In genomic region chr12:124713041-124713435, GRCh38 we compare ENCODE assay signal across 9 cellular contexts.
DNase-seq lines count a peak whose midpoint lies in the region; ATAC-seq, FAIRE-seq and TF ChIP-seq lines count a peak whose summit lies in the region.
"Had no signal": no experiment of that assay in that cellular context is flagged by ENCODE, and none has a peak within 500 bp of the region (broad histone marks: within the 10 kb centered on the region; RNA-seq: fewer than 3 reads in every experiment).

No MANE protein-coding gene starts in this region.

- CTCF ChIA-PET in SK-N-SH (lab: Yijun Ruan, JAX) (no interaction called here), PC-3 (lab: Charles Lee) (no interaction called here)

- no peak for TF ChIP-seq RAD21 in SK-N-SH (IDR thresholded peaks at IDR 0.05; ENCODE audit: low read length)

- H3K4me1 ChIP-seq in SK-N-SH (ENCODE audit: control insufficient read depth in 1 of 2, insufficient read depth in 2 of 2, low read depth in 1 of 2, low read length in 1 of 2) (peaks cover 0 to 17% of the 10 kb centered on the region in 2 experiments; a peak in 2 of 4 replicates), colonic mucosa (peaks cover 4% of the 10 kb centered on the region), PC-3 (ENCODE audit: insufficient read depth, low read length) (peaks cover 12% of the 10 kb centered on the region)

- H3K36me3 ChIP-seq in SK-N-SH (replicated peaks in 1 of 2; ENCODE audit: control insufficient read depth in 1 of 2, insufficient read depth in 2 of 2, low read length in 1 of 2) (no peaks in the 10 kb centered on the region), colonic mucosa (no peaks in the 10 kb centered on the region), PC-3 (ENCODE audit: low read depth, low read length) (no peaks in the 10 kb centered on the region)

- H3K9me3 Mint-ChIP-seq in natural killer cell: no peaks in the 10 kb centered on the region

- ATAC-seq in SK-N-SH treated with all-trans-retinoic acid at 6 μM for 48 hours (no peak), HG03354 (IDR thresholded peaks at IDR 0.05; ENCODE audit: poor library complexity, severe bottlenecking, unreplicated experiment) (peak; percentile 31), natural killer cell (peak; percentile 32 to 40 (median 33)), PC-3 (no peak)
- ATAC-seq: A549 had no signal

- H3K27ac ChIP-seq in SK-N-SH (ENCODE audit: low read depth in 2 of 2, low read length in 1 of 2) (no peak overlapping the region), colonic mucosa (peak overlapping the region; percentile 70), PC-3 (ENCODE audit: low read length) (no peak overlapping the region)

- no peaks in the 10 kb centered on the region for H3K79me2 ChIP-seq in SK-N-SH (ENCODE audit: insufficient read depth)
- H3K79me2 ChIP-seq in PC-3 (ENCODE audit: low read length): no peaks in the 10 kb centered on the region

- WGBS in SK-N-SH (ENCODE audit: low lambda C conversion rate): 91% methylated on average over 14 of the region's 14 CpGs

- H3K27me3 ChIP-seq in SK-N-SH (ENCODE audit: insufficient read depth): no peaks in the 10 kb centered on the region
- no peaks in the 10 kb centered on the region for H3K27me3 ChIP-seq in colonic mucosa
- no peaks in the 10 kb centered on the region for H3K27me3 ChIP-seq in PC-3 (ENCODE audit: low read length)

- H3K4me3 Mint-ChIP-seq in natural killer cell: peak overlapping the region; percentile 67

- H3K4me2 ChIP-seq in SK-N-SH (peak overlapping the region; percentile 35), PC-3 (ENCODE audit: low read length) (no peak overlapping the region)
- H3K4me2 ChIP-seq: A549 had no signal

- peaks cover 13 to 14% of the 10 kb centered on the region in 2 donors for H3K4me1 Mint-ChIP-seq in natural killer cell

- DNase-seq in SK-N-SH: no peak
- DNase-seq in colonic mucosa: peak; percentile 28
- DNase-seq in natural killer cell: no peak
- no peak for DNase-seq in frontal cortex (ENCODE audit: low spot score in 2 of 2)
- DNase-seq in activated CD4-positive, CD25-positive, alpha-beta regulatory T cell (lab: John Stamatoyannopoulos, UW): no peak
- no peak for DNase-seq in PC-3

- H3K9me3 ChIP-seq in SK-N-SH (no peaks in the 10 kb centered on the region), colonic mucosa (no peaks in the 10 kb centered on the region), PC-3 (ENCODE audit: low read length) (no peaks in the 10 kb centered on the region)

- no peak overlapping the region for H3K4me3 ChIP-seq in SK-N-SH (ENCODE audit: low read depth in 2 of 2, low read length in 1 of 2)
- no peak overlapping the region for H3K4me3 ChIP-seq in colonic mucosa
- H3K4me3 ChIP-seq in PC-3 (ENCODE audit: low read length): no peak overlapping the region
- H3K4me3 ChIP-seq: A549 had no signal

- no peaks in the 10 kb centered on the region for H3K27me3 Mint-ChIP-seq in natural killer cell (ENCODE audit: low read depth in 2 of 2)

- no peak for TF ChIP-seq CTCF in SK-N-SH (IDR thresholded peaks at IDR 0.05)
- no peak for TF ChIP-seq CTCF in colonic mucosa (IDR thresholded peaks at IDR 0.05)
- TF ChIP-seq CTCF in natural killer cell (IDR thresholded peaks at IDR 0.05): no peak
- TF ChIP-seq CTCF in PC-3 (conservative IDR thresholded peaks at IDR 0.05; ENCODE audit: low read depth, low read length): no peak

- no peaks in the 10 kb centered on the region for H3K36me3 Mint-ChIP-seq in natural killer cell

- intact Hi-C loops in colonic mucosa (cut with DNase I): no loop called here
- intact Hi-C loops in natural killer cell (cut with micrococcal nuclease): no loop called here
- intact Hi-C loops in PC-3 (cut with micrococcal nuclease): no loop called here

- H3K9ac ChIP-seq in SK-N-SH (peak overlapping the region; percentile 33; the same call in 1 of the 2 replicates), colonic mucosa (ENCODE audit: low read depth in 2 of 2, low read length in 2 of 2) (no peak overlapping the region), PC-3 (ENCODE audit: low read length) (no peak overlapping the region)

- peak overlapping the region; percentile 37 to 90 for H3K27ac Mint-ChIP-seq in natural killer cell

- H3F3A ChIP-seq in SK-N-SH (replicated peaks; ENCODE audit: insufficient read depth) (no peaks in the 10 kb centered on the region), PC-3 (ENCODE audit: low read length, unreplicated experiment) (no peaks in the 10 kb centered on the region)

- H4K20me1 ChIP-seq in SK-N-SH (ENCODE audit: insufficient read depth): no peaks in the 10 kb centered on the region
- no peaks in the 10 kb centered on the region for H4K20me1 ChIP-seq in PC-3 (ENCODE audit: low read length)

- POLR2A ChIA-PET in SK-N-SH (lab: Yijun Ruan, JAX): no interaction called here
- POLR2A ChIA-PET in PC-3 (lab: Charles Lee; ENCODE audit: unreplicated experiment): no interaction called here

- H3K9me2 ChIP-seq in SK-N-SH (no peaks in the 10 kb centered on the region), PC-3 (replicated peaks; ENCODE audit: low read length) (no peaks in the 10 kb centered on the region)

- no TSS peak for BruUV-seq in PC-3 (replicated peaks; lab: Mats Ljungman, UMichigan)

- H2AFZ ChIP-seq in SK-N-SH (ENCODE audit: low read depth): no peak overlapping the region
- H2AFZ ChIP-seq in PC-3 (ENCODE audit: low read length): no peak overlapping the region

- no peak for TF ChIP-seq EP300 in SK-N-SH (IDR thresholded peaks at IDR 0.05; ENCODE audit: borderline replicate concordance in 1 of 2, low read depth in 1 of 2, low read length in 1 of 2)

- no peak for FAIRE-seq in frontal cortex (lab: Jason Lieb, UNC)
- FAIRE-seq: A549 had no signal

TF ChIP-seq in SK-N-SH, 30 proteins besides CTCF, POLR2A, EP300 and RAD21:
- TF ChIP-seq USF1 (IDR thresholded peaks at IDR 0.05; ENCODE audit: borderline replicate concordance, low read depth): no peak

TF ChIP-seq in SK-N-SH treated with all-trans-retinoic acid at 6 μM for 48 hours, 23 proteins besides CTCF, POLR2A, EP300 and RAD21:
- TF ChIP-seq PPARA (CRISPR knock-in tag; IDR thresholded peaks at IDR 0.05; ENCODE audit: borderline replicate concordance) (no peak), POU6F1 (CRISPR knock-in tag; IDR thresholded peaks at IDR 0.05; ENCODE audit: borderline replicate concordance, low read depth) (no peak), ESRRG (CRISPR knock-in tag; IDR thresholded peaks at IDR 0.05) (no peak), RARB (CRISPR knock-in tag; IDR thresholded peaks at IDR 0.05) (no peak), ARNTL (CRISPR knock-in tag; IDR thresholded peaks at IDR 0.05; ENCODE audit: borderline replicate concordance, low read depth) (no peak), ZNF70 (CRISPR knock-in tag; IDR thresholded peaks at IDR 0.05) (no peak), ISL1 (CRISPR knock-in tag; IDR thresholded peaks at IDR 0.05) (no peak), SNAI2 (CRISPR knock-in tag; IDR thresholded peaks at IDR 0.05) (no peak), TCF4 (CRISPR knock-in tag; IDR thresholded peaks at IDR 0.05; ENCODE audit: borderline replicate concordance) (no peak), CSRNP3 (CRISPR knock-in tag; IDR thresholded peaks at IDR 0.05) (no peak), ZNF565 (CRISPR knock-in tag; conservative IDR thresholded peaks at IDR 0.05; ENCODE audit: low read depth) (no peak), PATZ1 (CRISPR knock-in tag; IDR thresholded peaks at IDR 0.05; ENCODE audit: borderline replicate concordance) (no peak), OSR1 (CRISPR knock-in tag; IDR thresholded peaks at IDR 0.05) (no peak), TOX (CRISPR knock-in tag; IDR thresholded peaks at IDR 0.05; ENCODE audit: borderline replicate concordance) (no peak)

Comparison
In these comparisons a context has a peak if more than half of its experiments do, and no peak if none do; other contexts are left out.
1. ATAC-seq: peak in HG03354 (single experiment) and natural killer cell (3 of 3); none in SK-N-SH treated with all-trans-retinoic acid at 6 μM for 48 hours (single experiment) and PC-3 (single experiment).